In genomic region chr12:131065801-131066200, GRCh38 we compare ENCODE assay signal across 37 cellular contexts.
"Had no signal": no experiment of that assay in that cellular context is flagged by ENCODE, and none has a peak within 500 bp of the region (broad histone marks: within the 10 kb centered on the region; RNA-seq: fewer than 3 reads in every experiment).

No MANE protein-coding gene starts in this region.

- H3K27ac ChIP-seq: ascending aorta, cardiac muscle cell, Peyer's patch, VCaP had no signal

- H3K9me3 ChIP-seq: ascending aorta, MG63, Peyer's patch had no signal

- H3K36me3 Mint-ChIP-seq: activated CD8-positive, alpha-beta memory T cell treated with anti-CD3 and anti-CD28 coated beads, Interleukin-2, amount 10 ng/mL, durations not matched to agents 7 days and 5 days; activated naive CD4-positive, alpha-beta T cell treated with anti-CD3 and anti-CD28 coated beads, Interleukin-2, amount 50 U/mL, for 24 hours; activated naive CD8-positive, alpha-beta T cell treated with anti-CD3 and anti-CD28 coated beads, Interleukin-2, amount 10 ng/mL, durations not matched to agents 7 days and 5 days had no signal

- H3K4me3 Mint-ChIP-seq: activated B cell treated with CpG ODN at 0.5 μM for 24 hours; activated CD4-positive, alpha-beta memory T cell treated with anti-CD3 and anti-CD28 coated beads, Interleukin-2, amount 10 ng/mL, durations not matched to agents 7 days and 5 days; activated CD8-positive, alpha-beta memory T cell treated with anti-CD3 and anti-CD28 coated beads, Interleukin-2, amount 10 ng/mL, durations not matched to agents 7 days and 5 days; activated naive CD4-positive, alpha-beta T cell treated with anti-CD3 and anti-CD28 coated beads, Interleukin-2, amount 50 U/mL, for 24 hours; activated naive CD8-positive, alpha-beta T cell treated with anti-CD3 and anti-CD28 coated beads, Interleukin-2, amount 10 ng/mL, durations not matched to agents 7 days and 5 days; central memory CD8-positive, alpha-beta T cell had no signal

- H3K27me3 ChIP-seq: ascending aorta, cardiac muscle cell, Peyer's patch had no signal

- H3K4me1 ChIP-seq: ascending aorta had no signal

- H3K9me3 Mint-ChIP-seq: activated B cell treated with CpG ODN at 0.5 μM for 24 hours; activated CD4-positive, alpha-beta memory T cell treated with anti-CD3 and anti-CD28 coated beads, Interleukin-2, amount 10 ng/mL, durations not matched to agents 7 days and 5 days; activated naive CD4-positive, alpha-beta T cell treated with anti-CD3 and anti-CD28 coated beads, Interleukin-2, amount 50 U/mL, for 24 hours; central memory CD8-positive, alpha-beta T cell had no signal

- H3K4me1 Mint-ChIP-seq: activated CD4-positive, alpha-beta memory T cell treated with anti-CD3 and anti-CD28 coated beads, Interleukin-2, amount 10 ng/mL, durations not matched to agents 7 days and 5 days; activated CD8-positive, alpha-beta memory T cell treated with anti-CD3 and anti-CD28 coated beads, Interleukin-2, amount 10 ng/mL, durations not matched to agents 7 days and 5 days; activated naive CD4-positive, alpha-beta T cell treated with anti-CD3 and anti-CD28 coated beads, Interleukin-2, amount 50 U/mL, for 24 hours; activated naive CD8-positive, alpha-beta T cell treated with anti-CD3 and anti-CD28 coated beads, Interleukin-2, amount 10 ng/mL, durations not matched to agents 7 days and 5 days; central memory CD8-positive, alpha-beta T cell had no signal

- H3K4me3 ChIP-seq: ascending aorta, cardiac muscle cell, MG63, Peyer's patch had no signal

- H3K36me3 ChIP-seq: ascending aorta, cardiac muscle cell, MG63, Peyer's patch had no signal

- DNase-seq: activated CD4-positive, alpha-beta memory T cell treated with anti-CD3 and anti-CD28 coated beads, Interleukin-2, amount 10 ng/mL, durations not matched to agents 7 days and 5 days; activated CD4-positive, alpha-beta T cell treated with anti-CD3 and anti-CD28 coated beads for 4 hours; activated CD4-positive, alpha-beta T cell treated with anti-CD3 and anti-CD28 coated beads, Interleukin-2, amount 50 U/mL, for 1 hour; activated CD4-positive, CD25-positive, alpha-beta regulatory T cell treated with anti-CD3 and anti-CD28 coated beads, Interleukin-2, amount 50 U/mL, for 72 hours; activated CD8-positive, alpha-beta memory T cell treated with anti-CD3 and anti-CD28 coated beads for 24 hours; activated CD8-positive, alpha-beta memory T cell treated with anti-CD3 and anti-CD28 coated beads, Interleukin-2, amount 10 ng/mL, durations not matched to agents 7 days and 5 days; activated gamma-delta T cell; activated naive CD4-positive, alpha-beta T cell treated with Interleukin-2 at 50 U/mL for 16 hours; activated T-cell treated with anti-CD3 and anti-CD28 coated beads, Interleukin-2, amount 50 U/mL, for 48 hours; amygdala; Kasumi-1; MG63; NCI-H1048; NCI-H1105 treated with DMSO at 0.1 percent for 48 hours; NCI-H1436 treated with DMSO at 0.1 percent for 48 hours; NCI-H187; NCI-H2029 treated with DMSO at 0.1 percent for 48 hours; NCI-H2107; NCI-H2171; NCI-H510A; NCI-H526; NCI-H748 treated with DMSO at 0.1 percent for 48 hours; NK-92 treated with Interleukin-12 subunit alpha and Interleukin-12 subunit beta, amount 100 ng/mL, for 24 hours; PC-3; RPMI8226; SW 1271; T-helper 1 cell; T-helper 2 cell; T-helper 9 cell had no signal

- H3K27ac Mint-ChIP-seq: activated B cell treated with CpG ODN at 0.5 μM for 24 hours; activated CD4-positive, alpha-beta memory T cell treated with anti-CD3 and anti-CD28 coated beads, Interleukin-2, amount 10 ng/mL, durations not matched to agents 7 days and 5 days; activated CD8-positive, alpha-beta memory T cell treated with anti-CD3 and anti-CD28 coated beads, Interleukin-2, amount 10 ng/mL, durations not matched to agents 7 days and 5 days; activated naive CD4-positive, alpha-beta T cell treated with anti-CD3 and anti-CD28 coated beads, Interleukin-2, amount 50 U/mL, for 24 hours; activated naive CD8-positive, alpha-beta T cell treated with anti-CD3 and anti-CD28 coated beads, Interleukin-2, amount 10 ng/mL, durations not matched to agents 7 days and 5 days had no signal

- ATAC-seq: activated CD8-positive, alpha-beta memory T cell treated with anti-CD3 and anti-CD28 coated beads, Interleukin-2, amount 10 ng/mL, durations not matched to agents 7 days and 5 days; PC-3 had no signal
